8 cellular contexts compared by ENCODE assay signal in genomic region chr6:5084787-5085637, GRCh38. TPM values are rescaled to one million over a fixed set of nuclear protein-coding genes. Genes with fewer than 3 reads are reported as not detected.
DNase-seq lines count a peak whose midpoint lies in the region; ATAC-seq, FAIRE-seq and TF ChIP-seq lines count a peak whose summit lies in the region.

PPP1R3G (plus strand) TSS chr6:5085341; CDS start chr6:5085486, 145 bp downstream.

- TF ChIP-seq CTCF in epithelial cell of esophagus (IDR thresholded peaks at IDR 0.05; ENCODE audit: insufficient read depth, low read depth, low read length, missing control alignments): no peak
- TF ChIP-seq CTCF in D721Med (IDR thresholded peaks at IDR 0.05; ENCODE audit: insufficient read depth, missing control alignments): no peak

- DNase-seq in 8988T (peak; percentile 70), GM12892 (ENCODE audit: insufficient read length) (peak; percentile 40), SJCRH30 (peak; percentile 11 to 17), epithelial cell of esophagus (ENCODE audit: low read depth) (peak; percentile 57), midbrain (lab: John Stamatoyannopoulos, UW) (peak; percentile 44), D721Med (ENCODE audit: insufficient read length, low spot score) (no peak)

- no peaks in the 10 kb centered on the region for H3K27me3 ChIP-seq in SJCRH30

- TF ChIP-seq POLR2A in GM12892 (IDR thresholded peaks at IDR 0.05; ENCODE audit: low read depth, low read length): 0 out of 2 replicates have a peak, but pooled peaks have one; percentile 24

- ATAC-seq in HG03095 (IDR thresholded peaks at IDR 0.05; ENCODE audit: unreplicated experiment): peak; percentile 66

- peak within 1 kb of the TSS; percentile 62 for H3K4me3 ChIP-seq in SJCRH30
- peak within 1 kb of the TSS; percentile 45 for H3K4me3 ChIP-seq in epithelial cell of esophagus (ENCODE audit: low read length)
- H3K4me3 ChIP-seq in urinary bladder (ENCODE audit: low read depth, low read length): peak within 1 kb of the TSS; percentile 64

- no peaks in the 10 kb centered on the region for H3K9me3 ChIP-seq in SJCRH30 (replicated peaks)

- peak; percentile 86 for FAIRE-seq in GM12892 (lab: Jason Lieb, UNC)
- no peak for FAIRE-seq in D721Med (lab: Jason Lieb, UNC)

- peak within 1 kb of the TSS; percentile 33 for H3K27ac ChIP-seq in SJCRH30
- peak within 1 kb of the TSS; percentile 89 for H3K27ac ChIP-seq in urinary bladder (ENCODE audit: low read depth)

- H3K36me3 ChIP-seq in SJCRH30: no peaks in the 10 kb centered on the region
- H3K36me3 ChIP-seq in urinary bladder (ENCODE audit: insufficient read depth): no peaks in the 10 kb centered on the region

- H3K4me1 ChIP-seq in SJCRH30: no peaks in the 10 kb centered on the region
- H3K4me1 ChIP-seq in urinary bladder (ENCODE audit: insufficient read depth): no peaks in the 10 kb centered on the region

- WGBS in urinary bladder: under 1% methylated on average over 81 of the region's 81 CpGs

RNA-seq across cellular contexts. Expression of gene PPP1R3G, which starts in this region (rescaled TPM):
- 0.83 TPM for polyA plus RNA-seq in GM12892 (2012; ENCODE audit: missing spikeins)
- total RNA-seq in SJCRH30 (2014; rRNA removed; shearing (Covaris generic)): 0.71 and 1.0 TPM in 2 replicates
- total RNA-seq in urinary bladder: 4.7 TPM
- 5.1 TPM for polyA plus RNA-seq in urinary bladder
